ENCODE assay signal across 8 cellular contexts in the genomic region with DNA sequence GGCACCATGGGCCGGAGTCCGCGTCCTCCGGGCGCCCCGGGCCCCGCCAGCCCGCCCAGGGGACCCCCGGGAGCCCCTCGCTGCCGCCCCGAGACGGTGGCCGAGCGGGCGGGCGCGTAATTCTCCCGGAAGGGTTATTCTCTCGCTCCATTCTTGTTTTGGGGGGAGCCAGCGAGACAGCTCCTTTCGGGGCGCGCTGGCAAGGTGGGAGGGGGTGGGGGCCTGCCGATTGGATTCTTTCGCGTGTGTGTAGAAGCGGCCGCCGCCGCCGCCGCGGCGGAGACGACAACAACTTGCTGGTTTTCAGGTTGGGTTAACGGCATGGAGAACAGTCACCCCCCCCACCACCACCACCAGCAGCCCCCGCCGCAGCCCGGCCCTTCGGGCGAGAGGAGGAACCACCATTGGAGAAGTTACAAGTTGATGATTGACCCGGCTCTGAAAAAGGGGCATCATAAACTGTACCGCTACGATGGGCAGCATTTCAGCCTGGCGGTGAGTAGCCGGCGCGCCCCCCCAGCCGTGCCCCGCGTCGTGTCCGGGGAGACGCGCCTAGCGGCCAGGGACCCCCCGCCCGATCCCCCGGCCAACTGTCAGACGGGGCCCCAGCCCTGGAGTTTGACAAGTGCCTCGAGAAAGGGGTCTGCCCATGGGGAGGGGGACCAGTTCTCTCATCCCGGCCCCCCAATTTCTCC. TPM values are rescaled to one million over a fixed set of nuclear protein-coding genes. Genes with fewer than 3 reads are reported as not detected.
A peak's percentile ranks its signal among the peaks of the same experiment; 100 is the strongest.
DNase-seq lines count a peak whose midpoint lies in the region; ATAC-seq, FAIRE-seq and TF ChIP-seq lines count a peak whose summit lies in the region.

No MANE protein-coding gene starts in this region.

- H4K20me1 ChIP-seq in SU-DHL-6 (ENCODE audit: low read depth, low read length), result no peaks in the 10 kb centered on the region

- H3K27me3 ChIP-seq in cardiac muscle cell, result no peaks in the 10 kb centered on the region
- no peaks in the 10 kb centered on the region for H3K27me3 ChIP-seq in SU-DHL-6 (ENCODE audit: low read length)
- H3K27me3 ChIP-seq in body of pancreas, result no peaks in the 10 kb centered on the region

- H3K4me1 ChIP-seq in cardiac muscle cell (ENCODE audit: low read depth), result peaks cover 11% of the 10 kb centered on the region
- peaks cover 39% of the 10 kb centered on the region for H3K4me1 ChIP-seq in body of pancreas

- 1% methylated on average over 59 of the region's 63 CpGs; no CpG with 5 or more reads in 1 of the 2 donors for WGBS in body of pancreas, 2 donors

- peak; percentile 32 to 45 for DNase-seq in cardiac muscle cell (ENCODE audit: low read depth in 1 of 2, low spot score in 1 of 2)
- no peak for DNase-seq in cardiac septum (ENCODE audit: low spot score)
- DNase-seq in body of pancreas, result peak; percentile 34 to 52 (median 46)
- peak; percentile 70 for DNase-seq in kidney tubule cell (ENCODE audit: low spot score)
- DNase-seq in stimulated activated CD4-positive, alpha-beta T cell treated with anti-CD3 and anti-CD28 coated beads, Interleukin-4, amount 100 ng/mL, for 24 hours, result peak; percentile 58
- DNase-seq in frontal cortex (ENCODE audit: low spot score in 2 of 2), result no peak

- FAIRE-seq in frontal cortex (lab: Jason Lieb, UNC), result no peak

- H3K36me3 ChIP-seq in cardiac muscle cell (peaks cover 6% of the 10 kb centered on the region), SU-DHL-6 (ENCODE audit: low read length) (no peaks in the 10 kb centered on the region), body of pancreas (replicated peaks in 1 of 2; ENCODE audit: insufficient read depth in 1 of 2, low read depth in 2 of 2) (peaks cover 0 to 1% of the 10 kb centered on the region in 2 donors)

- H3K4me3 ChIP-seq in cardiac muscle cell (peak overlapping the region; percentile 89), SU-DHL-6 (ENCODE audit: insufficient read depth, low read length, poor library complexity, severe bottlenecking) (peak overlapping the region; percentile 63), body of pancreas (peak overlapping the region; percentile 63 to 66)

- H3K27ac ChIP-seq in cardiac muscle cell, result peak overlapping the region; percentile 100
- H3K27ac ChIP-seq in SU-DHL-6 (ENCODE audit: low read depth, low read length), result peak overlapping the region; percentile 97
- peak overlapping the region; percentile 96 to 100 (median 100) for H3K27ac ChIP-seq in body of pancreas

- intact Hi-C loops in cardiac septum (cut with DNase I), result no loop called here
- intact Hi-C loops in body of pancreas (cut with DNase I), result no loop called here

- peak in 2 of 3 donors; percentile 10 to 35 for TF ChIP-seq POLR2A in body of pancreas (IDR thresholded peaks at IDR 0.05)

- peak overlapping the region; percentile 77 for H3K9ac ChIP-seq in SU-DHL-6 (ENCODE audit: low read length)

- H3K4me2 ChIP-seq in SU-DHL-6 (ENCODE audit: low read depth, low read length, poor library complexity, severe bottlenecking), result peak overlapping the region; percentile 96

- H3K79me2 ChIP-seq in SU-DHL-6 (ENCODE audit: insufficient read depth, low read length), result peaks cover 37% of the 10 kb centered on the region

- H3K9me3 ChIP-seq in cardiac muscle cell (ENCODE audit: low read depth) (no peaks in the 10 kb centered on the region), SU-DHL-6 (ENCODE audit: insufficient read depth, low read length) (no peaks in the 10 kb centered on the region), body of pancreas (no peaks in the 10 kb centered on the region)

- H2AFZ ChIP-seq in SU-DHL-6 (ENCODE audit: low read depth, low read length, severe bottlenecking), result no peak overlapping the region

- H3F3A ChIP-seq in SU-DHL-6 (ENCODE audit: insufficient read depth), result peaks cover 28% of the 10 kb centered on the region

- no peak for ATAC-seq in body of pancreas
- no peak for ATAC-seq in HG03175 (IDR thresholded peaks at IDR 0.05; ENCODE audit: unreplicated experiment)

- H3K9me2 ChIP-seq in SU-DHL-6 (replicated peaks; ENCODE audit: insufficient read depth, low read length), result no peaks in the 10 kb centered on the region

- TF ChIP-seq CTCF in cardiac muscle cell (IDR thresholded peaks at IDR 0.05; ENCODE audit: low read depth, low read length) (no peak), SU-DHL-6 (IDR thresholded peaks at IDR 0.05; ENCODE audit: insufficient read depth, low read length, poor library complexity, severe bottlenecking) (no peak), body of pancreas (IDR thresholded peaks at IDR 0.05) (peak in 1 of 7 experiments; percentile 7)

RNA-seq across cellular contexts. Expression of gene SETD1B, which starts 0.8 kb away (rescaled TPM):
- total RNA-seq in cardiac muscle cell (8.0 and 15.1 TPM in 2 replicates), cardiac septum (13.0 TPM), body of pancreas (10 to 100 TPM in 1 of 2 donors, 1 to 10 TPM in 1; 9.1 to 15.8 TPM), frontal cortex (2.4 TPM)
- polyA plus RNA-seq in cardiac muscle cell, result 2.4 and 3.8 TPM in 2 replicates

RNA-seq across cellular contexts. Expression of gene RHOF, which starts 11.1 kb away (rescaled TPM):
- total RNA-seq in cardiac muscle cell, result 30.0 and 56.3 TPM in 2 replicates
- polyA plus RNA-seq in cardiac muscle cell, result 21.5 and 27.4 TPM in 2 replicates
- 20.9 TPM for total RNA-seq in cardiac septum
- 10 to 100 TPM in 1 of 2 donors, 1 to 10 TPM in 1; 9.9 to 10.2 TPM for total RNA-seq in body of pancreas
- 13.0 TPM for total RNA-seq in frontal cortex

RNA-seq across cellular contexts. Expression of gene HPD, which starts 54.1 kb away (rescaled TPM):
- total RNA-seq in cardiac muscle cell (not detected in 2 replicates), cardiac septum (1.3 TPM), body of pancreas (1 to 10 TPM; 3.0 to 5.7 TPM), frontal cortex (not detected)
- 0.16 TPM in 1 of 2 replicates, not detected in the other for polyA plus RNA-seq in cardiac muscle cell

Comparison
In these comparisons a context has a peak if more than half of its experiments do, and no peak if none do; other contexts are left out.
1. DNase-seq: peak in cardiac muscle cell (2 of 2), body of pancreas (4 of 4), kidney tubule cell (single experiment) and stimulated activated CD4-positive, alpha-beta T cell treated with anti-CD3 and anti-CD28 coated beads, Interleukin-4, amount 100 ng/mL, for 24 hours (single experiment); none in cardiac septum (single experiment) and frontal cortex (0 of 2).
2. Peak in every context shown above with its lines, with median percentiles within 50 percentile points of each other: H3K27ac ChIP-seq and H3K4me3 ChIP-seq.